ENCODE assay signal across 1 cellular context in genomic region chr5:154405078-154405792, GRCh38.
TF ChIP-seq lines count a peak whose summit lies in the region.

No MANE protein-coding gene starts in this region.

TF ChIP-seq in K562, 482 proteins besides CTCF, POLR2A, EP300 and RAD21 (continued from another document and continues in another):
- TF ChIP-seq NCOA4 (IDR thresholded peaks at IDR 0.05; ENCODE audit: partially characterized antibody): no peak
- TF ChIP-seq ZFP1 (CRISPR knock-in tag; IDR thresholded peaks at IDR 0.05): no peak
- TF ChIP-seq ZHX1 (conservative IDR thresholded peaks at IDR 0.05; ENCODE audit: low read length): 0 out of 2 replicates have a peak, but pooled peaks have one; percentile 39
- no peak for TF ChIP-seq GATAD2B (IDR thresholded peaks at IDR 0.05; ENCODE audit: borderline replicate concordance)
- peak; percentile 42; the same call in 1 of the 2 replicates for TF ChIP-seq CXXC5 (CRISPR knock-in tag; IDR thresholded peaks at IDR 0.05)
- TF ChIP-seq FOXJ2 (tag; IDR thresholded peaks at IDR 0.05): no peak
- no peak for TF ChIP-seq NCOA6 (IDR thresholded peaks at IDR 0.05)
- no peak for TF ChIP-seq ZNF134 (CRISPR knock-in tag; conservative IDR thresholded peaks at IDR 0.05)
- TF ChIP-seq ZFP30 (CRISPR knock-in tag; IDR thresholded peaks at IDR 0.05; ENCODE audit: borderline replicate concordance): no peak
- TF ChIP-seq ZNF24 (IDR thresholded peaks at IDR 0.05): no peak
- no peak for TF ChIP-seq E2F8 (IDR thresholded peaks at IDR 0.05; ENCODE audit: low read depth, partially characterized antibody)
- no peak for TF ChIP-seq HMG20B (CRISPR knock-in tag; IDR thresholded peaks at IDR 0.05)
- TF ChIP-seq THRA (IDR thresholded peaks at IDR 0.05): no peak
- peak; percentile 32; the same call in 1 of the 2 replicates for TF ChIP-seq EGR1 (conservative IDR thresholded peaks at IDR 0.05)
- TF ChIP-seq ZNF232 (CRISPR knock-in tag; IDR thresholded peaks at IDR 0.05): no peak
- TF ChIP-seq KLF6 (CRISPR knock-in tag; IDR thresholded peaks at IDR 0.05; ENCODE audit: borderline replicate concordance): no peak
- no peak for TF ChIP-seq ZNF212 (CRISPR knock-in tag; IDR thresholded peaks at IDR 0.05)
- no peak for TF ChIP-seq ZNF75A (CRISPR knock-in tag; IDR thresholded peaks at IDR 0.05)
- no peak for TF ChIP-seq ZNF766 (CRISPR knock-in tag; conservative IDR thresholded peaks at IDR 0.05)
- TF ChIP-seq E2F1 (CRISPR knock-in tag; IDR thresholded peaks at IDR 0.05): no peak
- TF ChIP-seq ZNF277 (CRISPR knock-in tag; IDR thresholded peaks at IDR 0.05; ENCODE audit: borderline replicate concordance): no peak
- no peak for TF ChIP-seq RHOXF2B (CRISPR knock-in tag; conservative IDR thresholded peaks at IDR 0.05)
- no peak for TF ChIP-seq CCAR2 (IDR thresholded peaks at IDR 0.05; ENCODE audit: low read depth, low read length)
- TF ChIP-seq ZKSCAN1 (IDR thresholded peaks at IDR 0.05; ENCODE audit: low read depth, low read length): no peak
- TF ChIP-seq ERF (CRISPR knock-in tag; IDR thresholded peaks at IDR 0.05): no peak
- TF ChIP-seq PPARD (CRISPR knock-in tag; IDR thresholded peaks at IDR 0.05): no peak
- TF ChIP-seq BRD9 (IDR thresholded peaks at IDR 0.05; ENCODE audit: low read depth, partially characterized antibody): no peak
- no peak for TF ChIP-seq CREB5 (CRISPR knock-in tag; IDR thresholded peaks at IDR 0.05)
- TF ChIP-seq CBFA2T3 (IDR thresholded peaks at IDR 0.05): no peak
- TF ChIP-seq ZBTB26 (CRISPR knock-in tag; IDR thresholded peaks at IDR 0.05): no peak
- TF ChIP-seq MAZ (CRISPR knock-in tag; conservative IDR thresholded peaks at IDR 0.05 in 1 of 2, IDR thresholded peaks at IDR 0.05 in 1 of 2): peak; percentile 57 to 67; a peak in 2 of 4 replicates
- TF ChIP-seq ZNF551 (CRISPR knock-in tag; IDR thresholded peaks at IDR 0.05): no peak
- no peak for TF ChIP-seq HDAC2 (IDR thresholded peaks at IDR 0.05)
- TF ChIP-seq JUND (IDR thresholded peaks at IDR 0.05; ENCODE audit: borderline replicate concordance, low read depth, low read length): peak; percentile 38; the same call in 1 of the 2 replicates
- TF ChIP-seq JUND (tag; IDR thresholded peaks at IDR 0.05; ENCODE audit: borderline replicate concordance, low read depth, low read length): no peak
- no peak for TF ChIP-seq ATF4 (CRISPR knock-in tag; IDR thresholded peaks at IDR 0.05)
- TF ChIP-seq HBP1 (CRISPR knock-in tag; IDR thresholded peaks at IDR 0.05): no peak
- TF ChIP-seq BRD4 (IDR thresholded peaks at IDR 0.05): no peak
- no peak for TF ChIP-seq WHSC1 (IDR thresholded peaks at IDR 0.05; ENCODE audit: low read length)
- peak; percentile 88 for TF ChIP-seq DEAF1 (CRISPR knock-in tag; IDR thresholded peaks at IDR 0.05)
- no peak for TF ChIP-seq HNRNPUL1 (IDR thresholded peaks at IDR 0.05; ENCODE audit: low read length)
- TF ChIP-seq SOX6 (IDR thresholded peaks at IDR 0.05): 0 out of 2 replicates have a peak, but pooled peaks have one; percentile 29
- no peak for TF ChIP-seq SMARCA4 (IDR thresholded peaks at IDR 0.05)
- TF ChIP-seq ZNF398 (CRISPR knock-in tag; IDR thresholded peaks at IDR 0.05): no peak
- TF ChIP-seq GTF2A2 (tag; IDR thresholded peaks at IDR 0.05): no peak
- TF ChIP-seq U2AF1 (optimal IDR thresholded peaks at IDR 0.05; ENCODE audit: low read depth, low read length): no peak
- TF ChIP-seq ZNF408 (CRISPR knock-in tag; IDR thresholded peaks at IDR 0.05; ENCODE audit: low read depth): no peak
